In the genomic region with DNA sequence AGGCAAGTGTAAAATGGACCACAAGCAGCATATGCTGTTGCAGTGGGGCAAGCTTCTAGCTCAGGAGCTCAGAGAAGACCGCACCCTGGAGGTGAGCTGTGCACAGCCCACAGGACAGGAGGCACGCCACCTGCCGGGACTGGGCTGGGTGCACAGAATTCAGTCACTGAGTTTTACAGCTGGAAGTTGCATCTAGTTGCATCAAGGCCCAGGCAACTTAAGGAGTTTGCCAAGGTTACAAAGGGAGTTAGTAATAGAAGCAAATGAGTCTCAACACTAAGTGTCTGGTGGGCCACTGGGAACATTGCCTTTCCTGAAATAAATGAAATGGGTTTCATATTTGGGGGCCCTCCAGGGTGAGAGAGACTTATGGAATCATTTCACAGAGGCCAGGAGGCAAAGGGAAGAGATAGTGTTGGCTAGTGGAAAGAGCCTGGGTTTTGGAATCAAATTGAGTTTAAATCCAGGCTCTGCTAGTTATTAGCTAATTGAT, we compare ENCODE assay signal across 9 cellular contexts. TPM values are rescaled to one million over a fixed set of nuclear protein-coding genes. Genes with fewer than 3 reads are reported as not detected.
DNase-seq lines count a peak whose midpoint lies in the region; ATAC-seq lines count a peak whose summit lies in the region.
"Had no signal": no experiment of that assay in that cellular context is flagged by ENCODE, and none has a peak within 500 bp of the region (broad histone marks: within the 10 kb centered on the region; RNA-seq: fewer than 3 reads in every experiment).

No MANE protein-coding gene starts in this region.

- no peak overlapping the region for H3K4me3 ChIP-seq in mesendoderm (ENCODE audit: low read length)

- H2BK120ac ChIP-seq in mesendoderm (ENCODE audit: low read depth, low read length), result no peak overlapping the region

- no peaks in the 10 kb centered on the region for H3K79me2 ChIP-seq in mesendoderm (ENCODE audit: control insufficient read depth, insufficient read depth, low read length)

- no peak overlapping the region for H3K23ac ChIP-seq in mesendoderm (ENCODE audit: low read length)

- WGBS in mesendoderm (ENCODE audit: extremely low coverage, insufficient coverage, low lambda C conversion rate), result no CpG with 5 or more reads among the region's 3 CpGs

- H2BK15ac ChIP-seq in mesendoderm (replicated peaks; ENCODE audit: low read depth), result no peak overlapping the region

- no peaks in the 10 kb centered on the region for H3K36me3 ChIP-seq in mesendoderm (ENCODE audit: control insufficient read depth, insufficient read depth, low read length)

- no peak overlapping the region for H3K4me2 ChIP-seq in mesendoderm (ENCODE audit: low read length)

- peaks cover 4% of the 10 kb centered on the region for H3K4me1 ChIP-seq in mesendoderm (ENCODE audit: control insufficient read depth, low read depth, low read length)

- no peak overlapping the region for H3K27ac ChIP-seq in mesendoderm (ENCODE audit: low read depth, low read length)

- H4K5ac ChIP-seq in mesendoderm (ENCODE audit: low read length), result no peak overlapping the region

- peak; percentile 66 for DNase-seq in Daoy (ENCODE audit: low read depth)
- DNase-seq in activated CD4-positive, alpha-beta T cell treated with anti-CD3 and anti-CD28 coated beads, Interleukin-2, amount 50 U/mL, for 48 hours, result peak; percentile 46 to 56
- DNase-seq in mesendoderm, result peak; percentile 35
- DNase-seq in left ventricle myocardium superior, result no peak
- no peak for DNase-seq in sciatic nerve (ENCODE audit: low spot score)
- DNase-seq: left cardiac atrium had no signal

- no peak overlapping the region for H3K4ac ChIP-seq in mesendoderm (ENCODE audit: low read depth, low read length)

- H3K56ac ChIP-seq in mesendoderm (ENCODE audit: low read length), result no peak overlapping the region

- no peak overlapping the region for H3K9ac ChIP-seq in mesendoderm (ENCODE audit: low read length)

- intact Hi-C loops in left ventricle myocardium superior (cut with micrococcal nuclease) (no loop called here), sciatic nerve (cut with DNase I) (no loop called here)

- no peak overlapping the region for H2AK5ac ChIP-seq in mesendoderm (ENCODE audit: low read length)

- ATAC-seq in GM19328 (IDR thresholded peaks at IDR 0.05; ENCODE audit: unreplicated experiment) (peak; percentile 60), HG03354 (IDR thresholded peaks at IDR 0.05; ENCODE audit: poor library complexity, severe bottlenecking, unreplicated experiment) (peak; percentile 54), left ventricle myocardium superior (no peak), sciatic nerve (no peak), HG03135 (IDR thresholded peaks at IDR 0.05; ENCODE audit: unreplicated experiment) (no peak)

- H2BK5ac ChIP-seq in mesendoderm (ENCODE audit: low read length), result no peak overlapping the region

- no peak overlapping the region for H4K8ac ChIP-seq in mesendoderm (ENCODE audit: low read depth, low read length)

- H3K18ac ChIP-seq in mesendoderm (ENCODE audit: low read length), result no peak overlapping the region

- no peaks in the 10 kb centered on the region for H3K79me1 ChIP-seq in mesendoderm (ENCODE audit: low read length)

- H3K27me3 ChIP-seq in mesendoderm (ENCODE audit: insufficient read depth, low read length, poor library complexity), result no peaks in the 10 kb centered on the region

RNA-seq across cellular contexts. Expression of a gene that starts 36.0 kb away (rescaled TPM):
- 1.7 and 2.2 TPM in 2 replicates for total RNA-seq in Daoy (2014; rRNA removed; shearing (Covaris generic))
- polyA plus RNA-seq in mesendoderm (2013, experiment 1 of 2), result 10.4 TPM
- 9.5 TPM for polyA plus RNA-seq in mesendoderm (2013, experiment 2 of 2)
- total RNA-seq in left ventricle myocardium superior (15.0 TPM), sciatic nerve (13.2 TPM)

Comparison
In these comparisons a context has a peak if more than half of its experiments do, and no peak if none do; other contexts are left out.
1. DNase-seq: peak in Daoy (single experiment), activated CD4-positive, alpha-beta T cell treated with anti-CD3 and anti-CD28 coated beads, Interleukin-2, amount 50 U/mL, for 48 hours (2 of 2) and mesendoderm (single experiment); none in left ventricle myocardium superior (single experiment) and sciatic nerve (single experiment).
2. ATAC-seq: peak in GM19328 (single experiment) and HG03354 (single experiment); none in left ventricle myocardium superior (single experiment), sciatic nerve (single experiment) and HG03135 (single experiment).